ENCODE assay signal across 1 cellular context in genomic region chr1:205318231-205318991, GRCh38.
TF ChIP-seq lines count a peak whose summit lies in the region.

No MANE protein-coding gene starts in this region.

TF ChIP-seq in HepG2, 621 proteins besides CTCF, POLR2A, EP300 and RAD21 (continued from another document and continues in another):
- TF ChIP-seq SNAPC4 (CRISPR knock-in tag; IDR thresholded peaks at IDR 0.05) (no peak), ZNF547 (CRISPR knock-in tag; IDR thresholded peaks at IDR 0.05) (no peak), NBN (conservative IDR thresholded peaks at IDR 0.05) (no peak), MIXL1 (CRISPR knock-in tag; IDR thresholded peaks at IDR 0.05) (no peak), NCOA1 (CRISPR knock-in tag; IDR thresholded peaks at IDR 0.05) (no peak), ZNF780A (CRISPR knock-in tag; IDR thresholded peaks at IDR 0.05) (no peak), IKZF5 (CRISPR knock-in tag; IDR thresholded peaks at IDR 0.05) (no peak), ZNF354B (CRISPR knock-in tag; IDR thresholded peaks at IDR 0.05) (no peak), SMAD9 (CRISPR knock-in tag; IDR thresholded peaks at IDR 0.05) (no peak), ZKSCAN1 (IDR thresholded peaks at IDR 0.05; ENCODE audit: low read length) (no peak), ZNF33A (CRISPR knock-in tag; IDR thresholded peaks at IDR 0.05; ENCODE audit: borderline replicate concordance) (no peak), IKZF1 (IDR thresholded peaks at IDR 0.05) (no peak), ZNF460 (CRISPR knock-in tag; IDR thresholded peaks at IDR 0.05; ENCODE audit: borderline replicate concordance) (no peak), TP53 (CRISPR knock-in tag; conservative IDR thresholded peaks at IDR 0.05) (no peak), ZNF615 (CRISPR knock-in tag; IDR thresholded peaks at IDR 0.05; ENCODE audit: borderline replicate concordance) (no peak), KLF9 (CRISPR knock-in tag; IDR thresholded peaks at IDR 0.05; ENCODE audit: low read depth) (no peak), HMG20B (CRISPR knock-in tag; conservative IDR thresholded peaks at IDR 0.05) (no peak; the same call in 1 of the 2 replicates), HOXA9 (CRISPR knock-in tag; IDR thresholded peaks at IDR 0.05; ENCODE audit: borderline replicate concordance) (no peak), NR2F6 (IDR thresholded peaks at IDR 0.05) (no peak; the same call in 1 of the 2 replicates), NR2F6 (CRISPR knock-in tag; IDR thresholded peaks at IDR 0.05) (0 out of 2 replicates have a peak, but pooled peaks have one; percentile 23), GABPA (IDR thresholded peaks at IDR 0.05; ENCODE audit: low read depth, low read length) (no peak), GABPA (CRISPR knock-in tag; IDR thresholded peaks at IDR 0.05; ENCODE audit: low read depth) (no peak), POLR2AphosphoS5 (IDR thresholded peaks at IDR 0.05; ENCODE audit: low read depth, low read length) (no peak), PITX1 (CRISPR knock-in tag; IDR thresholded peaks at IDR 0.05) (peak; percentile 99), POLR2AphosphoS2 (IDR thresholded peaks at IDR 0.05; ENCODE audit: low read depth, low read length) (no peak), ATF7 (IDR thresholded peaks at IDR 0.05) (no peak), ATF7 (CRISPR knock-in tag; IDR thresholded peaks at IDR 0.05) (no peak), NCOA2 (CRISPR knock-in tag; IDR thresholded peaks at IDR 0.05) (0 out of 2 replicates have a peak, but pooled peaks have one; percentile 27), GPBP1L1 (CRISPR knock-in tag; IDR thresholded peaks at IDR 0.05) (no peak), TBX2 (CRISPR knock-in tag; IDR thresholded peaks at IDR 0.05; ENCODE audit: borderline replicate concordance) (peak; percentile 55), RFXANK (CRISPR knock-in tag; IDR thresholded peaks at IDR 0.05) (no peak), TFDP2 (CRISPR knock-in tag; IDR thresholded peaks at IDR 0.05) (0 out of 2 replicates have a peak, but pooled peaks have one; percentile 30), SP5 (CRISPR knock-in tag; IDR thresholded peaks at IDR 0.05; ENCODE audit: borderline replicate concordance, low read depth) (peak; percentile 96), ZSCAN22 (CRISPR knock-in tag; IDR thresholded peaks at IDR 0.05) (no peak), ZNF296 (CRISPR knock-in tag; conservative IDR thresholded peaks at IDR 0.05) (no peak), MAFK (conservative IDR thresholded peaks at IDR 0.05 in 1 of 2, IDR thresholded peaks at IDR 0.05 in 1 of 2; ENCODE audit: low read length in 2 of 2) (no peak), ZFP41 (CRISPR knock-in tag; IDR thresholded peaks at IDR 0.05; ENCODE audit: borderline replicate concordance) (no peak), SOX13 (IDR thresholded peaks at IDR 0.05) (no peak), SOX13 (CRISPR knock-in tag; conservative IDR thresholded peaks at IDR 0.05 in 1 of 2, IDR thresholded peaks at IDR 0.05 in 1 of 2) (peak in 1 of 2 experiments; percentile 39; a peak in 1 of 4 replicates), SNAI1 (CRISPR knock-in tag; IDR thresholded peaks at IDR 0.05; ENCODE audit: borderline replicate concordance) (no peak), ZFP1 (CRISPR knock-in tag; IDR thresholded peaks at IDR 0.05) (no peak), ZNF652 (CRISPR knock-in tag; IDR thresholded peaks at IDR 0.05; ENCODE audit: borderline replicate concordance, low read depth) (no peak), NR2F2 (IDR thresholded peaks at IDR 0.05; ENCODE audit: borderline replicate concordance, low read depth) (0 out of 2 replicates have a peak, but pooled peaks have one; percentile 20), BRCA1 (CRISPR knock-in tag; IDR thresholded peaks at IDR 0.05) (no peak), U2AF2 (IDR thresholded peaks at IDR 0.05; ENCODE audit: low read depth, low read length) (no peak), SRSF4 (IDR thresholded peaks at IDR 0.05; ENCODE audit: low read depth, low read length, poor library complexity, severe bottlenecking) (no peak), FOXO4 (CRISPR knock-in tag; conservative IDR thresholded peaks at IDR 0.05) (no peak), KDM2A (CRISPR knock-in tag; IDR thresholded peaks at IDR 0.05; ENCODE audit: borderline replicate concordance, low read depth) (no peak), ZSCAN25 (CRISPR knock-in tag; IDR thresholded peaks at IDR 0.05) (0 out of 2 replicates have a peak, but pooled peaks have one; percentile 58), RARG (CRISPR knock-in tag; IDR thresholded peaks at IDR 0.05; ENCODE audit: low read depth) (no peak), ZFP90 (CRISPR knock-in tag; IDR thresholded peaks at IDR 0.05; ENCODE audit: borderline replicate concordance) (no peak), FOSL2 (CRISPR knock-in tag; IDR thresholded peaks at IDR 0.05) (no peak; the same call in none of the 2 replicates), ZNF841 (CRISPR knock-in tag; IDR thresholded peaks at IDR 0.05; ENCODE audit: borderline replicate concordance) (no peak), DNMT3B (CRISPR knock-in tag; conservative IDR thresholded peaks at IDR 0.05) (no peak), ZNF546 (CRISPR knock-in tag; conservative IDR thresholded peaks at IDR 0.05) (no peak), TEAD2 (CRISPR knock-in tag; IDR thresholded peaks at IDR 0.05) (no peak), HNRNPLL (IDR thresholded peaks at IDR 0.05; ENCODE audit: low read depth, low read length, poor library complexity, severe bottlenecking) (no peak), JUND (CRISPR knock-in tag; IDR thresholded peaks at IDR 0.05) (no peak), CHD2 (IDR thresholded peaks at IDR 0.05; ENCODE audit: low read depth, low read length) (no peak), ADNP (CRISPR knock-in tag; IDR thresholded peaks at IDR 0.05) (no peak), ZNF263 (CRISPR knock-in tag; IDR thresholded peaks at IDR 0.05) (0 out of 2 replicates have a peak, but pooled peaks have one; percentile 26), SPEN (CRISPR knock-in tag; IDR thresholded peaks at IDR 0.05; ENCODE audit: low read depth) (no peak), SRSF9 (IDR thresholded peaks at IDR 0.05; ENCODE audit: borderline replicate concordance, insufficient read depth, low read depth, low read length, poor library complexity, severe bottlenecking) (no peak), MEIS1 (CRISPR knock-in tag; IDR thresholded peaks at IDR 0.05; ENCODE audit: borderline replicate concordance) (no peak), NPAS2 (CRISPR knock-in tag; IDR thresholded peaks at IDR 0.05; ENCODE audit: borderline replicate concordance) (no peak), ZNF709 (CRISPR knock-in tag; IDR thresholded peaks at IDR 0.05) (no peak), PRDM4 (CRISPR knock-in tag; IDR thresholded peaks at IDR 0.05; ENCODE audit: borderline replicate concordance) (no peak)
- TF ChIP-seq, protein P1, sequence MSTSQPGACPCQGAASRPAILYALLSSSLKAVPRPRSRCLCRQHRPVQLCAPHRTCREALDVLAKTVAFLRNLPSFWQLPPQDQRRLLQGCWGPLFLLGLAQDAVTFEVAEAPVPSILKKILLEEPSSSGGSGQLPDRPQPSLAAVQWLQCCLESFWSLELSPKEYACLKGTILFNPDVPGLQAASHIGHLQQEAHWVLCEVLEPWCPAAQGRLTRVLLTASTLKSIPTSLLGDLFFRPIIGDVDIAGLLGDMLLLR (CRISPR knock-in tag; IDR thresholded peaks at IDR 0.05), result no peak
- TF ChIP-seq, protein P2, sequence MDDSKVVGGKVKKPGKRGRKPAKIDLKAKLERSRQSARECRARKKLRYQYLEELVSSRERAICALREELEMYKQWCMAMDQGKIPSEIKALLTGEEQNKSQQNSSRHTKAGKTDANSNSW (CRISPR knock-in tag; IDR thresholded peaks at IDR 0.05; ENCODE audit: borderline replicate concordance), result no peak
